In genomic region chr12:40208707-40209106, GRCh38 we compare ENCODE assay signal across 9 cellular contexts. TPM values are rescaled to one million over a fixed set of nuclear protein-coding genes. Genes with fewer than 3 reads are reported as not detected.
DNase-seq lines count a peak whose midpoint lies in the region; ATAC-seq and TF ChIP-seq lines count a peak whose summit lies in the region.
"Had no signal": no experiment of that assay in that cellular context is flagged by ENCODE, and none has a peak within 500 bp of the region (broad histone marks: within the 10 kb centered on the region; RNA-seq: fewer than 3 reads in every experiment).

No MANE protein-coding gene starts in this region.

- no peaks in the 10 kb centered on the region for H3F3A ChIP-seq in PC-3 (ENCODE audit: low read length, unreplicated experiment)

- H3K4me3 ChIP-seq in PC-3 (ENCODE audit: low read length) = no peak overlapping the region

- DNase-seq in MV-4-11 (lab: John Stamatoyannopoulos, UW) (peak; percentile 88), pons (ENCODE audit: low spot score) (peak; percentile 75), NCI-H2227 treated with DMSO at 0.1 percent for 48 hours (lab: John Stamatoyannopoulos, UW) (no peak), PC-3 (no peak), RWPE1 (ENCODE audit: low spot score) (no peak), COLO668 (lab: John Stamatoyannopoulos, UW; ENCODE audit: unreplicated experiment) (no peak)
- DNase-seq: GF-D8 had no signal

- TF ChIP-seq CTCF in PC-3 (conservative IDR thresholded peaks at IDR 0.05; ENCODE audit: low read depth, low read length) = no peak
- TF ChIP-seq CTCF in RWPE1 (conservative IDR thresholded peaks at IDR 0.05; ENCODE audit: low read depth) = no peak

- POLR2A ChIA-PET in PC-3 (lab: Charles Lee; ENCODE audit: unreplicated experiment) = no interaction called here
- POLR2A ChIA-PET in RWPE1 (lab: Yijun Ruan, JAX; ENCODE audit: low non-redundant PET) = no interaction called here

- no peaks in the 10 kb centered on the region for H3K4me1 ChIP-seq in PC-3 (ENCODE audit: insufficient read depth, low read length)

- ATAC-seq in GM19324 (IDR thresholded peaks at IDR 0.05; ENCODE audit: low FRiP score, unreplicated experiment) (peak; percentile 91), HG02852 (IDR thresholded peaks at IDR 0.05; ENCODE audit: unreplicated experiment) (peak; percentile 97), PC-3 (no peak)

- H3K27ac ChIP-seq in PC-3 (ENCODE audit: low read length) = no peak overlapping the region
- no peak overlapping the region for H3K27ac ChIP-seq in RWPE1

- no peaks in the 10 kb centered on the region for H3K9me2 ChIP-seq in PC-3 (replicated peaks; ENCODE audit: low read length)

- no peaks in the 10 kb centered on the region for H3K9me3 ChIP-seq in PC-3 (ENCODE audit: low read length)

- intact Hi-C loops in PC-3 (cut with micrococcal nuclease) = no loop called here

- H3K9ac ChIP-seq in PC-3 (ENCODE audit: low read length) = no peak overlapping the region

- H3K27me3 ChIP-seq in PC-3 (ENCODE audit: low read length) = no peaks in the 10 kb centered on the region

- no TSS peak for BruUV-seq in PC-3 (replicated peaks; lab: Mats Ljungman, UMichigan)

- H4K20me1 ChIP-seq in PC-3 (ENCODE audit: low read length) = no peaks in the 10 kb centered on the region

- H2AFZ ChIP-seq in PC-3 (ENCODE audit: low read length) = no peak overlapping the region

- no peaks in the 10 kb centered on the region for H3K36me3 ChIP-seq in PC-3 (ENCODE audit: low read depth, low read length)

- H3K4me2 ChIP-seq in PC-3 (ENCODE audit: low read length) = no peak overlapping the region

- H3K79me2 ChIP-seq in PC-3 (ENCODE audit: low read length) = no peaks in the 10 kb centered on the region

- CTCF ChIA-PET in PC-3 (lab: Charles Lee) = interaction anchor here (0.5 kb wide), 1 partner anchor 86 kb away, joined by 3 read pairs; no protein-coding TSS in a partner anchor
- CTCF ChIA-PET in RWPE1 (lab: Yijun Ruan, JAX) = interaction anchor here (0.6 kb wide), 1 partner anchor 50 kb away, joined by 4 read pairs; no protein-coding TSS in a partner anchor

RNA-seq across cellular contexts. Expression of gene LRRK2, which starts 16.1 kb away (rescaled TPM):
- total RNA-seq in PC-3 (2014; rRNA removed) = 0.33 TPM in 1 of 2 replicates, not detected in the other

Comparison
In these comparisons a context has a peak if more than half of its experiments do, and no peak if none do; other contexts are left out.
1. DNase-seq: peak in MV-4-11 (single experiment) and pons (single experiment); none in NCI-H2227 treated with DMSO at 0.1 percent for 48 hours (single experiment), PC-3 (single experiment), RWPE1 (single experiment) and COLO668 (single experiment).